Comparison of ENCODE assay signal across 8 cellular contexts in the genomic region with DNA sequence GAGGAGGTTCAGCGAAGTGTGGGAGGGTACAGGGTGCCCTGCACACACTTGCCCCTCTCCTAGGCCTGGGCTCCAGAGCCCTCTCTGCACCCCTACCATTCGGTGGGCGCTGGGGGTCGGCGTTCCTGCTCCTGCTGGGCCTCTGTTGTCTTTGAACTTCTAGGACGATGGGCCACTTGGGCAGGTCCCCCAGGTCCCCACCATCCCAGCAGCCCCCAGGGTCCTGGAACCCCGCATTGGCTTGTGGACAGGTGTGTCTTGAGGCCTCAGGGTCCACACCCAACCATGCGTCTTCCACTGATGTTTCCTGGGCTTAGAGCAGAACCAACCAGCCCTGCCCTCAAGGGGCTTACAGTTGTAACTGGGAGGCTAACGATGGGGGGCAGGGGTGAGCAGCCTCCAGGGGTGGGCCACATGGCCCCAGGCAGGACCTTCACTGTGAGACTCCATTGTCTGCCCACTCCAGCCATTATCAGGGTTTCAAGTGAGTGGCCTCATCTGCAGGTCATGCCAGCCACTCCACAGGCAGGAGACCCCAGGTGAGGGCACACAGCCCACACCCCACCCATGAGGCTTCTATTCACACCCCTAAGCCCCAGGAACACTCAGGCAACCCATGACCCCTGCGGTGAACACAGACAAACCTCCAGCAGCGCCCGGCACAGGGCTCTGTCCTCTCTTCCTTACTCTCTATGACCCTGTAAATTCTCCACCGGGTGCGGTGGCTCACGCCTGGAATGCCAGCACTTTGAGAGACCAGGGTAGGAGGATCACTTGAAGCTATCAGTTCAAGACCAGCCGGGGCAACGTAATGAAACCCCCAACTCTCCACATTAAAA. TPM values are rescaled to one million over a fixed set of nuclear protein-coding genes. Genes with fewer than 3 reads are reported as not detected.
DNase-seq lines count a peak whose midpoint lies in the region; ATAC-seq and TF ChIP-seq lines count a peak whose summit lies in the region.

No MANE protein-coding gene starts in this region.

- H3K9me2 ChIP-seq in GM23338 (ENCODE audit: insufficient read depth), result no peaks in the 10 kb centered on the region

- DNase-seq in GM23338 (ENCODE audit: low spot score) (no peak), WERI-Rb-1 (no peak), foreskin fibroblast (no peak), GM13977 (ENCODE audit: low spot score) (no peak), C1 segment of cervical spinal cord (lab: John Stamatoyannopoulos, UW) (no peak)

- H3K4me1 ChIP-seq in GM23338 (ENCODE audit: insufficient read depth), result peaks cover 20% of the 10 kb centered on the region

- H3K27me3 ChIP-seq in GM23338 (ENCODE audit: insufficient read depth) (peaks cover 16% of the 10 kb centered on the region), WERI-Rb-1 (ENCODE audit: insufficient read depth, low read depth, severe bottlenecking) (no peaks in the 10 kb centered on the region)

- H3K79me2 ChIP-seq in GM23338 (replicated peaks; ENCODE audit: insufficient read depth), result peaks cover 22% of the 10 kb centered on the region

- H3K4me3 ChIP-seq in GM23338 (peak overlapping the region; percentile 92), WERI-Rb-1 (ENCODE audit: low read depth, low read length) (peak overlapping the region; percentile 68), foreskin fibroblast (ENCODE audit: low read depth in 1 of 2, low read length in 2 of 2) (peak overlapping the region; percentile 71 to 79), skin epidermis (peak overlapping the region in 4 of 7 experiments; percentile 63 to 80 (median 76))

- in situ Hi-C loops in GM13977 (cut with MboI; ENCODE audit: low pct_unique_long_range_greater_than_20kb, low sequenced_read_pairs, unreplicated experiment), result no loop called here

- no peak overlapping the region for H3K27ac Mint-ChIP-seq in GM23338

- peak overlapping the region; percentile 94 for H3K4me2 ChIP-seq in GM23338

- H3K27ac ChIP-seq in GM23338 (ENCODE audit: low read depth) (peak overlapping the region; percentile 79; the same call in 1 of the 2 replicates), WERI-Rb-1 (peak overlapping the region; percentile 97), skin epidermis (peak overlapping the region in 20 of 21 experiments; percentile 80 to 99 (median 94))

- H3K36me3 ChIP-seq in GM23338 (ENCODE audit: insufficient read depth), result no peaks in the 10 kb centered on the region
- no peaks in the 10 kb centered on the region for H3K36me3 ChIP-seq in WERI-Rb-1

- H4K20me1 ChIP-seq in GM23338 (replicated peaks; ENCODE audit: insufficient read depth), result peaks cover 5% of the 10 kb centered on the region; the same call in 1 of the 2 replicates

- H3F3A ChIP-seq in GM23338 (replicated peaks; ENCODE audit: low read depth), result 0 out of 2 replicates have a peak, but pooled peaks cover 6% of the 10 kb centered on the region

- no peak for ATAC-seq in GM23338
- ATAC-seq in GM18517 (IDR thresholded peaks at IDR 0.05; ENCODE audit: unreplicated experiment), result no peak
- ATAC-seq in GM18873 (IDR thresholded peaks at IDR 0.05; ENCODE audit: low FRiP score, unreplicated experiment), result no peak

- H3K4me1 Mint-ChIP-seq in GM23338, result peaks cover 15% of the 10 kb centered on the region; the same call in 2 of the 3 replicates

- peak overlapping the region; percentile 78 for H3K4me3 Mint-ChIP-seq in GM23338

- no peak overlapping the region for H2AFZ ChIP-seq in GM23338

- peaks cover 2% of the 10 kb centered on the region for H3K9me3 ChIP-seq in WERI-Rb-1 (ENCODE audit: severe bottlenecking)

- no peaks in the 10 kb centered on the region; the same call in 2 of the 3 replicates for H3K36me3 Mint-ChIP-seq in GM23338 (ENCODE audit: low read depth)

- no peak for TF ChIP-seq CTCF in GM23338 (conservative IDR thresholded peaks at IDR 0.05; ENCODE audit: low read depth in 2 of 2)
- no peak for TF ChIP-seq CTCF in WERI-Rb-1 (IDR thresholded peaks at IDR 0.05; ENCODE audit: low read depth, low read length)
- no peak for TF ChIP-seq CTCF in foreskin fibroblast (IDR thresholded peaks at IDR 0.05; ENCODE audit: low read depth, low read length)
- no peak for TF ChIP-seq CTCF in GM13977 (IDR thresholded peaks at IDR 0.05; ENCODE audit: extremely low read depth, insufficient read depth, missing control alignments)

- peaks cover 20% of the 10 kb centered on the region for H3K27me3 Mint-ChIP-seq in GM23338 (ENCODE audit: insufficient read depth, low read depth, poor library complexity)

- no peaks in the 10 kb centered on the region for H3K9me3 Mint-ChIP-seq in GM23338

TF ChIP-seq in GM23338, 12 proteins besides CTCF, POLR2A, EP300 and RAD21 (continues in another document):
- TF ChIP-seq, protein P1, sequence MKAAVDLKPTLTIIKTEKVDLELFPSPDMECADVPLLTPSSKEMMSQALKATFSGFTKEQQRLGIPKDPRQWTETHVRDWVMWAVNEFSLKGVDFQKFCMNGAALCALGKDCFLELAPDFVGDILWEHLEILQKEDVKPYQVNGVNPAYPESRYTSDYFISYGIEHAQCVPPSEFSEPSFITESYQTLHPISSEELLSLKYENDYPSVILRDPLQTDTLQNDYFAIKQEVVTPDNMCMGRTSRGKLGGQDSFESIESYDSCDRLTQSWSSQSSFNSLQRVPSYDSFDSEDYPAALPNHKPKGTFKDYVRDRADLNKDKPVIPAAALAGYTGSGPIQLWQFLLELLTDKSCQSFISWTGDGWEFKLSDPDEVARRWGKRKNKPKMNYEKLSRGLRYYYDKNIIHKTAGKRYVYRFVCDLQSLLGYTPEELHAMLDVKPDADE (IDR thresholded peaks at IDR 0.05), result no peak
- TF ChIP-seq ZNF114 (CRISPR knock-in tag; IDR thresholded peaks at IDR 0.05) (no peak), STAT1 (IDR thresholded peaks at IDR 0.05; ENCODE audit: unreplicated experiment) (no peak), CREB1 (CRISPR knock-in tag; IDR thresholded peaks at IDR 0.05; ENCODE audit: low read depth) (no peak), POLR2AphosphoS5 (IDR thresholded peaks at IDR 0.05; ENCODE audit: low read depth) (no peak), NANOG (IDR thresholded peaks at IDR 0.05; ENCODE audit: borderline replicate concordance) (no peak), ZNF331 (CRISPR knock-in tag; IDR thresholded peaks at IDR 0.05; ENCODE audit: low read depth) (no peak), JUNB (IDR thresholded peaks at IDR 0.05; ENCODE audit: unreplicated experiment) (no peak), EZH2phosphoT487 (IDR thresholded peaks at IDR 0.05; ENCODE audit: unreplicated experiment) (no peak)
- TF ChIP-seq, protein P2, sequence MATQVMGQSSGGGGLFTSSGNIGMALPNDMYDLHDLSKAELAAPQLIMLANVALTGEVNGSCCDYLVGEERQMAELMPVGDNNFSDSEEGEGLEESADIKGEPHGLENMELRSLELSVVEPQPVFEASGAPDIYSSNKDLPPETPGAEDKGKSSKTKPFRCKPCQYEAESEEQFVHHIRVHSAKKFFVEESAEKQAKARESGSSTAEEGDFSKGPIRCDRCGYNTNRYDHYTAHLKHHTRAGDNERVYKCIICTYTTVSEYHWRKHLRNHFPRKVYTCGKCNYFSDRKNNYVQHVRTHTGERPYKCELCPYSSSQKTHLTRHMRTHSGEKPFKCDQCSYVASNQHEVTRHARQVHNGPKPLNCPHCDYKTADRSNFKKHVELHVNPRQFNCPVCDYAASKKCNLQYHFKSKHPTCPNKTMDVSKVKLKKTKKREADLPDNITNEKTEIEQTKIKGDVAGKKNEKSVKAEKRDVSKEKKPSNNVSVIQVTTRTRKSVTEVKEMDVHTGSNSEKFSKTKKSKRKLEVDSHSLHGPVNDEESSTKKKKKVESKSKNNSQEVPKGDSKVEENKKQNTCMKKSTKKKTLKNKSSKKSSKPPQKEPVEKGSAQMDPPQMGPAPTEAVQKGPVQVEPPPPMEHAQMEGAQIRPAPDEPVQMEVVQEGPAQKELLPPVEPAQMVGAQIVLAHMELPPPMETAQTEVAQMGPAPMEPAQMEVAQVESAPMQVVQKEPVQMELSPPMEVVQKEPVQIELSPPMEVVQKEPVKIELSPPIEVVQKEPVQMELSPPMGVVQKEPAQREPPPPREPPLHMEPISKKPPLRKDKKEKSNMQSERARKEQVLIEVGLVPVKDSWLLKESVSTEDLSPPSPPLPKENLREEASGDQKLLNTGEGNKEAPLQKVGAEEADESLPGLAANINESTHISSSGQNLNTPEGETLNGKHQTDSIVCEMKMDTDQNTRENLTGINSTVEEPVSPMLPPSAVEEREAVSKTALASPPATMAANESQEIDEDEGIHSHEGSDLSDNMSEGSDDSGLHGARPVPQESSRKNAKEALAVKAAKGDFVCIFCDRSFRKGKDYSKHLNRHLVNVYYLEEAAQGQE (IDR thresholded peaks at IDR 0.05; ENCODE audit: unreplicated experiment), result no peak

RNA-seq across cellular contexts. Expression of a gene that starts 2.0 kb away (rescaled TPM):
- 20.2 and 22.0 TPM in 2 replicates for total RNA-seq in GM23338 (2014; rRNA removed; shearing (Covaris generic))
- 8.9 and 12.3 TPM in 2 replicates for polyA plus RNA-seq in GM23338 (2016; fragmentation: Nextera tagmentation; extraction: Ambion mirVana)

RNA-seq across cellular contexts. Expression of a gene that starts 17.1 kb away (rescaled TPM):
- total RNA-seq in GM23338 (2014; rRNA removed; shearing (Covaris generic)), result 28.4 and 90.1 TPM in 2 replicates
- 20.2 and 23.5 TPM in 2 replicates for polyA plus RNA-seq in GM23338 (2016; fragmentation: Nextera tagmentation; extraction: Ambion mirVana)

RNA-seq across cellular contexts. Expression of a gene that starts 19.9 kb away (rescaled TPM):
- total RNA-seq in GM23338 (2014; rRNA removed; shearing (Covaris generic)), result 68.8 and 99.9 TPM in 2 replicates
- 34.2 and 37.1 TPM in 2 replicates for polyA plus RNA-seq in GM23338 (2016; fragmentation: Nextera tagmentation; extraction: Ambion mirVana)

RNA-seq across cellular contexts. Expression of a gene that starts 39.8 kb away (rescaled TPM):
- 10.6 and 12.4 TPM in 2 replicates for total RNA-seq in GM23338 (2014; rRNA removed; shearing (Covaris generic))
- polyA plus RNA-seq in GM23338 (2016; fragmentation: Nextera tagmentation; extraction: Ambion mirVana), result 7.8 and 7.9 TPM in 2 replicates

RNA-seq across cellular contexts. Expression of a gene that starts 39.8 kb away (rescaled TPM):
- total RNA-seq in GM23338 (2014; rRNA removed; shearing (Covaris generic)), result 87.0 and 106 TPM in 2 replicates
- polyA plus RNA-seq in GM23338 (2016; fragmentation: Nextera tagmentation; extraction: Ambion mirVana), result 35.5 and 39.4 TPM in 2 replicates
